In the genomic region with DNA sequence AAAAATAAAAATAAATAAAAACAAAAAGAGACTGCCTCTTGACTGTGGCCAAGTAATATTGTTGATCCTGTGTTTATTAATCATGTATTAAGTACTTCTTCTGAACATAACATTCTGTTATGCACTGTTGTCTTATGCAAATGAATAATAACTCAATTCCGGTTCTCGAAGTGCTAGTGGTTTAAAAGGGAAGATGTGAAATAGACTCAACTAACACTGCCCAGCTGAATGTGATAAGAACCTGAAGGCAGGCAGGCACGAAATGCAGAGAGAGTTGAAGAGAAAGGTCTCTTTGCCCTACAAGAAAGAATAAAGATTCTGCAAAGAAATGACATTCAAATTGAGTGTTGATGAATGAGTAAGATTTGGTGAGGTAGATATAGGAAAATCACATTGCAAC, we compare ENCODE assay signal across 9 cellular contexts.
"Had no signal": no experiment of that assay in that cellular context is flagged by ENCODE, and none has a peak within 500 bp of the region (broad histone marks: within the 10 kb centered on the region; RNA-seq: fewer than 3 reads in every experiment).

No MANE protein-coding gene starts in this region.

- H3K27ac ChIP-seq: HL-60, KMS-11 had no signal

- H3K4me1 Mint-ChIP-seq: IgD-negative memory B cell had no signal

- DNase-seq: IMR-90, KBM-7, KG1 had no signal

- H3K4me3 Mint-ChIP-seq: IgD-negative memory B cell had no signal

- H3K9me3 Mint-ChIP-seq: IgD-negative memory B cell had no signal

- ATAC-seq: HepG2, K562 had no signal

- FAIRE-seq: HepG2, HTR-8/SVneo, K562 had no signal

- H3K9ac ChIP-seq: KMS-11 had no signal

- H3K36me3 Mint-ChIP-seq: IgD-negative memory B cell had no signal

- H3K27me3 Mint-ChIP-seq: IgD-negative memory B cell had no signal

- H3K27ac Mint-ChIP-seq: IgD-negative memory B cell had no signal

- H3K4me3 ChIP-seq: K562 had no signal

- H3K4me2 ChIP-seq: KMS-11 had no signal
